In the genomic region with DNA sequence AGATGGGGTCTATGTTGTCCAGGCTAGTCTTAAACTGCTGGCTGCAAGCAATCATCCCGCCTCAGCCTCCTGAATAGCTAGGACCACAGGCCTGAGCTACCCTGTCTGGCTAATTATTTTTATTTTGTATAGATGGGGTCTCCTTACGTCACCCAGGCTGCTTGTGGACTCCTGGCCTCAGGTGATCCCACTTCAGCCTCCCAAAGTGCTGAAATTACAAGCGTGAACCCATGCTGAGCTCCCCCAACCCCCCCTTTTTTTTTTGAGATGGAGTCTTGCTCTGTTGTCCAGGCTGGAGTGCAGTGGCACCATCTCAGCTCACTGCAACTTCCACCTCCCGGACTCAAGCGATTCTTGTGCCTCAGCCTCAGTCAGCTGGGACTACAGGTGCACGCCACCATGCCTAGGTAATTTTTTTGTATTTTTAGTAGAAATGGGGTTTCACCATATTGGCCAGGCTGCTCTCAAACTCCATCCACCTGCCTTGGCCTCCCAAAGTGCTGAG, we compare ENCODE assay signal across 1 cellular context.
A peak's percentile ranks its signal among the peaks of the same experiment; 100 is the strongest.
TF ChIP-seq lines count a peak whose summit lies in the region.

No MANE protein-coding gene starts in this region.

TF ChIP-seq in HepG2, 621 proteins besides CTCF, POLR2A, EP300 and RAD21:
- TF ChIP-seq FOXM1 (CRISPR knock-in tag; IDR thresholded peaks at IDR 0.05) (no peak), SMAD3 (CRISPR knock-in tag; IDR thresholded peaks at IDR 0.05) (no peak), PAF1 (CRISPR knock-in tag; IDR thresholded peaks at IDR 0.05) (no peak), KDM3A (CRISPR knock-in tag; IDR thresholded peaks at IDR 0.05; ENCODE audit: low read depth) (no peak), PHF8 (CRISPR knock-in tag; IDR thresholded peaks at IDR 0.05) (no peak), POLR2G (IDR thresholded peaks at IDR 0.05; ENCODE audit: low read depth, low read length) (peak; percentile 33; the same call in 1 of the 2 replicates), HOXD1 (CRISPR knock-in tag; IDR thresholded peaks at IDR 0.05) (no peak), SCMH1 (CRISPR knock-in tag; IDR thresholded peaks at IDR 0.05; ENCODE audit: borderline replicate concordance) (no peak), ZNF619 (CRISPR knock-in tag; IDR thresholded peaks at IDR 0.05) (no peak), ARNT (IDR thresholded peaks at IDR 0.05) (no peak), ELF3 (CRISPR knock-in tag; IDR thresholded peaks at IDR 0.05) (no peak), ZNF121 (CRISPR knock-in tag; IDR thresholded peaks at IDR 0.05) (peak; percentile 91), RBM22 (optimal IDR thresholded peaks at IDR 0.05; ENCODE audit: low read length) (peak; percentile 92), THAP11 (CRISPR knock-in tag; IDR thresholded peaks at IDR 0.05) (no peak)
- TF ChIP-seq, protein P1, sequence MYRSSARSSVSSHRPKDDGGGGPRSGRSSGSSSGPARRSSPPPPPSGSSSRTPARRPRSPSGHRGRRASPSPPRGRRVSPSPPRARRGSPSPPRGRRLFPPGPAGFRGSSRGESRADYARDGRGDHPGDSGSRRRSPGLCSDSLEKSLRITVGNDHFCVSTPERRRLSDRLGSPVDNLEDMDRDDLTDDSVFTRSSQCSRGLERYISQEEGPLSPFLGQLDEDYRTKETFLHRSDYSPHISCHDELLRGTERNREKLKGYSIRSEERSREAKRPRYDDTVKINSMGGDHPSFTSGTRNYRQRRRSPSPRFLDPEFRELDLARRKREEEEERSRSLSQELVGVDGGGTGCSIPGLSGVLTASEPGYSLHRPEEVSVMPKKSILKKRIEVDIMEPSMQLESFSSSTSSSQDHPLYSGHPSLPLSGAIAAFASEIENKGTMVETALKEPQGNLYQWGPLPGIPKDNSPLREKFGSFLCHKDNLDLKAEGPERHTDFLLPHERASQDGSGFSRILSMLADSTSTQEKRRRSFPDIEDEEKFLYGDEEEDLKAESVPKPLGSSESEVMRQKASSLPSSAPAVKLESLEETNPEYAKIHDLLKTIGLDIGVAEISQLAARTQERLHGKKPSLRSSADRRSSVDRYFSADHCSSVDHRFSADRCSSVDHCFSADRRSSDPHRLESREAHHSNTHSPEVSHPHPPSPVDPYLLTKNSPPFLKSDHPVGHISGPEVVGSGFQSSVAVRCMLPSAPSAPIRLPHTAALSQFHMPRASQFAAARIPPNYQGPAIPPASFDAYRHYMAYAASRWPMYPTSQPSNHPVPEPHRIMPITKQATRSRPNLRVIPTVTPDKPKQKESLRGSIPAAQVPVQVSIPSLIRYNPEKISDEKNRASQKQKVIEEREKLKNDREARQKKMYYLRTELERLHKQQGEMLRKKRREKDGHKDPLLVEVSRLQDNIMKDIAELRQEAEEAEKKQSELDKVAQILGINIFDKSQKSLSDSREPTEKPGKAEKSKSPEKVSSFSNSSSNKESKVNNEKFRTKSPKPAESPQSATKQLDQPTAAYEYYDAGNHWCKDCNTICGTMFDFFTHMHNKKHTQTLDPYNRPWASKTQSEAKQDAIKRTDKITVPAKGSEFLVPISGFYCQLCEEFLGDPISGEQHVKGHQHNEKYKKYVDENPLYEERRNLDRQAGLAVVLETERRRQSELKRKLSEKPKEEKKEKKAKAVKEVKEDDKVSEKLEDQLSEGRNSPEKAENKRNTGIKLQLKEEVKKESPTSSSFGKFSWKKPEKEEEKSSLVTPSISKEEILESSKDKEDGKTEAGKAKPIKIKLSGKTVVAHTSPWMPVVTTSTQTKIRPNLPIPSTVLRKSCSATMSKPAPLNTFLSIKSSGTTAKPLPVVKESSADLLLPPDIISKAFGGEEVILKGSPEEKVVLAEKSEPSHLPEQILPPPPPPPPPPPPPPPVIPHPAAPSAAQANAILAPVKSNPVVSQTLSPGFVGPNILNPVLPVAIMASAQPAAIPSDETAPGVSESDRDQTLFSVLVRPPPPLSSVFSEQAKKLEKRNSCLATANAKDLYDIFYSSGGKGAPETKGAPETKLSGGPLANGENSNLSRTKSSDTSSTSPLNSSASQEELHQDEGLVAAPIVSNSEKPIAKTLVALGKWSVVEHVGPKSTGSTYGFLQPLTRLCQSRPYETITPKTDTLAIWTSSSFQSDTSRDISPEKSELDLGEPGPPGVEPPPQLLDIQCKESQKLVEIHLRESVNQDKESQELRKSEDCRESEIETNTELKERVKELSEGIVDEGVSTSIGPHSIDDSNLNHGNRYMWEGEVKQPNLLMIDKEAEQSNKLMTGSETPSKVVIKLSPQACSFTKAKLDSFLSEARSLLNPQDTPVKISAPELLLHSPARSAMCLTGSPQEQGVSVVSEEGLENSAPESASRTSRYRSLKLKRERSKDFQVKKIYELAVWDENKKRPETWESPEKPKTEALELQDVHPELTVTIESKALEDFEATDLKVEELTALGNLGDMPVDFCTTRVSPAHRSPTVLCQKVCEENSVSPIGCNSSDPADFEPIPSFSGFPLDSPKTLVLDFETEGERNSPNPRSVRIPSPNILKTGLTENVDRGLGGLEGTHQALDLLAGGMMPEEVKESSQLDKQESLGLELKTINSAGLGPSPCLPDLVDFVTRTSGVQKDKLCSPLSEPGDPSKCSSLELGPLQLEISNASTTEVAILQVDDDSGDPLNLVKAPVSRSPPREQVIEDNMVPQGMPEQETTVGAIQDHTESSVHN (CRISPR knock-in tag; IDR thresholded peaks at IDR 0.05), result no peak
- TF ChIP-seq, protein P2, sequence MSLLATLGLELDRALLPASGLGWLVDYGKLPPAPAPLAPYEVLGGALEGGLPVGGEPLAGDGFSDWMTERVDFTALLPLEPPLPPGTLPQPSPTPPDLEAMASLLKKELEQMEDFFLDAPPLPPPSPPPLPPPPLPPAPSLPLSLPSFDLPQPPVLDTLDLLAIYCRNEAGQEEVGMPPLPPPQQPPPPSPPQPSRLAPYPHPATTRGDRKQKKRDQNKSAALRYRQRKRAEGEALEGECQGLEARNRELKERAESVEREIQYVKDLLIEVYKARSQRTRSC (CRISPR knock-in tag; IDR thresholded peaks at IDR 0.05; ENCODE audit: low read depth), result no peak
- TF ChIP-seq, protein P3, sequence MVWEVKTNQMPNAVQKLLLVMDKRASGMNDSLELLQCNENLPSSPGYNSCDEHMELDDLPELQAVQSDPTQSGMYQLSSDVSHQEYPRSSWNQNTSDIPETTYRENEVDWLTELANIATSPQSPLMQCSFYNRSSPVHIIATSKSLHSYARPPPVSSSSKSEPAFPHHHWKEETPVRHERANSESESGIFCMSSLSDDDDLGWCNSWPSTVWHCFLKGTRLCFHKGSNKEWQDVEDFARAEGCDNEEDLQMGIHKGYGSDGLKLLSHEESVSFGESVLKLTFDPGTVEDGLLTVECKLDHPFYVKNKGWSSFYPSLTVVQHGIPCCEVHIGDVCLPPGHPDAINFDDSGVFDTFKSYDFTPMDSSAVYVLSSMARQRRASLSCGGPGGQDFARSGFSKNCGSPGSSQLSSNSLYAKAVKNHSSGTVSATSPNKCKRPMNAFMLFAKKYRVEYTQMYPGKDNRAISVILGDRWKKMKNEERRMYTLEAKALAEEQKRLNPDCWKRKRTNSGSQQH (CRISPR knock-in tag; IDR thresholded peaks at IDR 0.05; ENCODE audit: low read depth), result no peak
- TF ChIP-seq, protein P4, sequence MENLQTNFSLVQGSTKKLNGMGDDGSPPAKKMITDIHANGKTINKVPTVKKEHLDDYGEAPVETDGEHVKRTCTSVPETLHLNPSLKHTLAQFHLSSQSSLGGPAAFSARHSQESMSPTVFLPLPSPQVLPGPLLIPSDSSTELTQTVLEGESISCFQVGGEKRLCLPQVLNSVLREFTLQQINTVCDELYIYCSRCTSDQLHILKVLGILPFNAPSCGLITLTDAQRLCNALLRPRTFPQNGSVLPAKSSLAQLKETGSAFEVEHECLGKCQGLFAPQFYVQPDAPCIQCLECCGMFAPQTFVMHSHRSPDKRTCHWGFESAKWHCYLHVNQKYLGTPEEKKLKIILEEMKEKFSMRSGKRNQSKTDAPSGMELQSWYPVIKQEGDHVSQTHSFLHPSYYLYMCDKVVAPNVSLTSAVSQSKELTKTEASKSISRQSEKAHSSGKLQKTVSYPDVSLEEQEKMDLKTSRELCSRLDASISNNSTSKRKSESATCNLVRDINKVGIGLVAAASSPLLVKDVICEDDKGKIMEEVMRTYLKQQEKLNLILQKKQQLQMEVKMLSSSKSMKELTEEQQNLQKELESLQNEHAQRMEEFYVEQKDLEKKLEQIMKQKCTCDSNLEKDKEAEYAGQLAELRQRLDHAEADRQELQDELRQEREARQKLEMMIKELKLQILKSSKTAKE (CRISPR knock-in tag; IDR thresholded peaks at IDR 0.05; ENCODE audit: borderline replicate concordance), result no peak
